Comparison of ENCODE assay signal across 8 cellular contexts in genomic region chr3:179324270-179324754, GRCh38. TPM values are rescaled to one million over a fixed set of nuclear protein-coding genes. Genes with fewer than 3 reads are reported as not detected.
DNase-seq lines count a peak whose midpoint lies in the region; ATAC-seq and TF ChIP-seq lines count a peak whose summit lies in the region.

No MANE protein-coding gene starts in this region.

- POLR2A ChIA-PET in IMR-90 (lab: Charles Lee; ENCODE audit: unreplicated experiment): no interaction called here
- POLR2A ChIA-PET in activated CD8-positive, alpha-beta T cell treated with anti-CD3 and anti-CD28 coated beads, Interleukin-2, amount 10 ng/mL, durations not matched to agents 7 days and 5 days (lab: Charles Lee): interaction anchor here (0.7 to 3.0 kb wide), 4 partner anchors 22 to 239 kb away, joined by 3 to 14 read pairs (median 8); partner anchors contain the start of genes MFN1 and PIK3CA

- no peak overlapping the region for H2AK9ac ChIP-seq in IMR-90 (replicated peaks; ENCODE audit: low read depth, low read length, poor library complexity)

- TF ChIP-seq CTCF in IMR-90 (conservative IDR thresholded peaks at IDR 0.05; ENCODE audit: low read depth, low read length): no peak

- H3K4me1 Mint-ChIP-seq in activated CD8-positive, alpha-beta T cell treated with anti-CD3 and anti-CD28 coated beads, Interleukin-2, amount 10 ng/mL, durations not matched to agents 7 days and 5 days (ENCODE audit: low read depth): peaks cover 32% of the 10 kb centered on the region
- peaks cover 35% of the 10 kb centered on the region for H3K4me1 Mint-ChIP-seq in stimulated activated effector memory CD8-positive, alpha-beta T cell treated with anti-CD3 and anti-CD28 coated beads, Interleukin-12 subunit alpha, Interleukin-12 subunit beta, amount 100 ng/mL, for 72 hours

- H2BK5ac ChIP-seq in IMR-90 (ENCODE audit: low read depth, low read length, poor library complexity, severe bottlenecking): peak overlapping the region; percentile 74

- H3K27ac ChIP-seq in IMR-90 (ENCODE audit: insufficient read depth, low read length): peak overlapping the region; percentile 3; the same call in 1 of the 2 replicates

- peaks cover 24% of the 10 kb centered on the region for H3K36me3 Mint-ChIP-seq in activated CD8-positive, alpha-beta T cell treated with anti-CD3 and anti-CD28 coated beads, Interleukin-2, amount 10 ng/mL, durations not matched to agents 7 days and 5 days (ENCODE audit: low read depth)
- peaks cover 59% of the 10 kb centered on the region for H3K36me3 Mint-ChIP-seq in stimulated activated effector memory CD8-positive, alpha-beta T cell treated with anti-CD3 and anti-CD28 coated beads, Interleukin-12 subunit alpha, Interleukin-12 subunit beta, amount 100 ng/mL, for 72 hours

- no peak overlapping the region for H2AK5ac ChIP-seq in IMR-90 (ENCODE audit: low read depth, low read length)

- no peak for TF ChIP-seq POLR2A in IMR-90 (IDR thresholded peaks at IDR 0.05; ENCODE audit: low read depth, low read length)

- peak overlapping the region; percentile 97 for H3K4me3 ChIP-seq in IMR-90 (ENCODE audit: insufficient read depth, low read depth, low read length)
- H3K4me3 ChIP-seq in iPS-11a (ENCODE audit: low read depth, low read length): peak overlapping the region; percentile 84

- no peak overlapping the region; the same call in 1 of the 2 replicates for H3K18ac ChIP-seq in IMR-90 (ENCODE audit: low read depth, low read length)

- H4K20me1 ChIP-seq in IMR-90 (ENCODE audit: insufficient read depth, low read length): peaks cover 11% of the 10 kb centered on the region; the same call in 1 of the 2 replicates

- peak overlapping the region; percentile 94 for H3K27ac Mint-ChIP-seq in activated CD8-positive, alpha-beta T cell treated with anti-CD3 and anti-CD28 coated beads, Interleukin-2, amount 10 ng/mL, durations not matched to agents 7 days and 5 days
- H3K27ac Mint-ChIP-seq in stimulated activated effector memory CD8-positive, alpha-beta T cell treated with anti-CD3 and anti-CD28 coated beads, Interleukin-12 subunit alpha, Interleukin-12 subunit beta, amount 100 ng/mL, for 72 hours: peak overlapping the region; percentile 91

- peaks cover 9% of the 10 kb centered on the region for H3K36me3 ChIP-seq in IMR-90 (ENCODE audit: control insufficient read depth, insufficient read depth, low read length)

- H2AFZ ChIP-seq in IMR-90 (replicated peaks; ENCODE audit: low read length, poor library complexity): peak overlapping the region; percentile 33

- H3K27me3 Mint-ChIP-seq in activated CD8-positive, alpha-beta T cell treated with anti-CD3 and anti-CD28 coated beads, Interleukin-2, amount 10 ng/mL, durations not matched to agents 7 days and 5 days (ENCODE audit: low read depth): peaks cover 2% of the 10 kb centered on the region

- no peak overlapping the region for H2BK15ac ChIP-seq in IMR-90 (ENCODE audit: low read depth, low read length)

- H4K91ac ChIP-seq in IMR-90 (ENCODE audit: insufficient read depth, low read depth, low read length): no peak overlapping the region

- H3K27me3 ChIP-seq in IMR-90 (ENCODE audit: control insufficient read depth, insufficient read depth, low read length): no peaks in the 10 kb centered on the region

- intact Hi-C loops in IMR-90 (cut with micrococcal nuclease): no loop called here

- ATAC-seq in IMR-90 (ENCODE audit: low read depth): no peak
- ATAC-seq in activated CD8-positive, alpha-beta T cell treated with anti-CD3 and anti-CD28 coated beads, Interleukin-2, amount 10 ng/mL, durations not matched to agents 7 days and 5 days: no peak
- no peak for ATAC-seq in stimulated activated effector memory CD8-positive, alpha-beta T cell treated with anti-CD3 and anti-CD28 coated beads, Interleukin-12 subunit alpha, Interleukin-12 subunit beta, amount 100 ng/mL, for 72 hours

- H3K23ac ChIP-seq in IMR-90 (ENCODE audit: low read depth, low read length): peak overlapping the region; percentile 70; the same call in 1 of the 2 replicates

- dilution Hi-C loops in IMR-90 (cut with HindIII; ENCODE audit: low sequenced_read_pairs, unreplicated experiment): no loop called here

- peaks cover 3% of the 10 kb centered on the region; the same call in 1 of the 2 replicates for H3K4me1 ChIP-seq in IMR-90 (ENCODE audit: control insufficient read depth, insufficient read depth, low read length)

- peak overlapping the region; percentile 10; the same call in 1 of the 2 replicates for H2BK120ac ChIP-seq in IMR-90 (ENCODE audit: low read depth, low read length)

- H3K4me2 ChIP-seq in IMR-90 (ENCODE audit: low read depth, low read length): peak overlapping the region; percentile 94

- CTCF ChIA-PET in IMR-90 (lab: Yijun Ruan, JAX): interaction anchor here (1.0 kb wide), 2 partner anchors 173 to 216 kb away, joined by 3 read pairs; no protein-coding TSS in a partner anchor
- CTCF ChIA-PET in activated CD8-positive, alpha-beta T cell treated with anti-CD3 and anti-CD28 coated beads, Interleukin-2, amount 10 ng/mL, durations not matched to agents 7 days and 5 days (lab: Charles Lee): interaction anchor here (1.2 to 2.6 kb wide), 6 partner anchors 9 to 309 kb away, joined by 3 to 9 read pairs (median 4); partner anchors contain the start of gene ACTL6A

- H3K9me1 ChIP-seq in IMR-90 (ENCODE audit: insufficient read depth, low read length): no peaks in the 10 kb centered on the region

- H3K9me3 Mint-ChIP-seq in activated CD8-positive, alpha-beta T cell treated with anti-CD3 and anti-CD28 coated beads, Interleukin-2, amount 10 ng/mL, durations not matched to agents 7 days and 5 days (ENCODE audit: insufficient read depth): no peaks in the 10 kb centered on the region
- no peaks in the 10 kb centered on the region for H3K9me3 Mint-ChIP-seq in stimulated activated effector memory CD8-positive, alpha-beta T cell treated with anti-CD3 and anti-CD28 coated beads, Interleukin-12 subunit alpha, Interleukin-12 subunit beta, amount 100 ng/mL, for 72 hours

- BruUV-seq in IMR-90 (replicated peaks; lab: Mats Ljungman, UMichigan): no TSS peak

- H3K9me3 ChIP-seq in IMR-90 (ENCODE audit: control insufficient read depth, insufficient read depth, low read length): no peaks in the 10 kb centered on the region

- in situ Hi-C loops in IMR-90 (cut with MboI; ENCODE audit: low sequenced_read_pairs): loop anchor here (5.0 kb wide), 1 partner anchor 177 kb away; the partner anchor contains the start of gene PIK3CA

- peak overlapping the region; percentile 41; the same call in 1 of the 2 replicates for H3K14ac ChIP-seq in IMR-90 (replicated peaks; ENCODE audit: low read depth, low read length)

- no peak for TF ChIP-seq RAD21 in IMR-90 (IDR thresholded peaks at IDR 0.05; ENCODE audit: low read length)

- peak overlapping the region; percentile 92 for H3K4me3 Mint-ChIP-seq in activated CD8-positive, alpha-beta T cell treated with anti-CD3 and anti-CD28 coated beads, Interleukin-2, amount 10 ng/mL, durations not matched to agents 7 days and 5 days
- H3K4me3 Mint-ChIP-seq in stimulated activated effector memory CD8-positive, alpha-beta T cell treated with anti-CD3 and anti-CD28 coated beads, Interleukin-12 subunit alpha, Interleukin-12 subunit beta, amount 100 ng/mL, for 72 hours: peak overlapping the region; percentile 78

- DNase-seq in Daoy (ENCODE audit: low read depth) (peak; percentile 15), IMR-90 (peak; percentile 65), NK-92 (lab: John Stamatoyannopoulos, UW; ENCODE audit: unreplicated experiment) (no peak), foreskin melanocyte (no peak)
- DNase-seq in activated CD8-positive, alpha-beta T cell treated with anti-CD3 and anti-CD28 coated beads, Interleukin-2, amount 10 ng/mL, durations not matched to agents 7 days and 5 days: no peak
- DNase-seq in stimulated activated effector memory CD8-positive, alpha-beta T cell treated with anti-CD3 and anti-CD28 coated beads, Interleukin-12 subunit alpha, Interleukin-12 subunit beta, amount 100 ng/mL, for 72 hours (ENCODE audit: low spot score in 2 of 2): no peak
- DNase-seq in activated CD8-positive, alpha-beta memory T cell treated with anti-CD3 and anti-CD28 coated beads for 24 hours: no peak

- no peak overlapping the region for H4K5ac ChIP-seq in IMR-90 (ENCODE audit: low read depth, low read length)

- peak overlapping the region; percentile 90; the same call in 1 of the 2 replicates for H3K9ac ChIP-seq in IMR-90 (ENCODE audit: low read depth, low read length)

- H3K4ac ChIP-seq in IMR-90 (ENCODE audit: low read depth, low read length): peak overlapping the region; percentile 32; the same call in 1 of the 2 replicates

- H2BK20ac ChIP-seq in IMR-90 (ENCODE audit: low read depth, low read length): no peak overlapping the region

- H3K56ac ChIP-seq in IMR-90 (ENCODE audit: extremely low read depth, insufficient read depth, low read length): no peak overlapping the region

- 3% methylated on average over 4 of the region's 8 CpGs; no CpG with 5 or more reads in 1 of the 2 experiments for WGBS in IMR-90 (ENCODE audit: extremely low coverage in 2 of 2, insufficient read length in 1 of 2), 2 experiments

- peaks cover 2 to 19% of the 10 kb centered on the region in 2 experiments; a peak in 2 of 4 replicates for H3K79me1 ChIP-seq in IMR-90 (ENCODE audit: low read depth in 1 of 2, low read length in 2 of 2)

- H4K8ac ChIP-seq in IMR-90 (ENCODE audit: low read depth in 2 of 2, low read length in 2 of 2): no peak overlapping the region

TF ChIP-seq in IMR-90, 13 proteins besides CTCF, POLR2A, EP300 and RAD21 (continues in another document):
- TF ChIP-seq CEBPB (IDR thresholded peaks at IDR 0.05; ENCODE audit: low read depth, low read length) (no peak), MXI1 (IDR thresholded peaks at IDR 0.05; ENCODE audit: borderline replicate concordance, low read depth, low read length) (peak; percentile 54; the same call in 1 of the 2 replicates), SMC3 (IDR thresholded peaks at IDR 0.05; ENCODE audit: low read depth, low read length) (no peak), MAFK (IDR thresholded peaks at IDR 0.05; ENCODE audit: low read depth, low read length) (no peak), RFX5 (IDR thresholded peaks at IDR 0.05; ENCODE audit: low read depth, low read length) (no peak)

RNA-seq across cellular contexts. Expression of gene ZNF639, which starts 1.5 kb away (rescaled TPM):
- 61.1 and 63.6 TPM in 2 replicates for total RNA-seq in Daoy (2014; rRNA removed; shearing (Covaris generic))
- 50.5 and 57.8 TPM in 2 replicates for total RNA-seq in IMR-90 (2012; rRNA removed)
- polyA plus RNA-seq in IMR-90 (2012; rRNA removed): 12.9 and 15.9 TPM in 2 replicates
- polyA plus RNA-seq in IMR-90 (2012; cell fraction: cytosol; rRNA removed): 3.6 and 4.1 TPM in 2 replicates
- polyA plus RNA-seq in IMR-90 (2012; cell fraction: nucleus; rRNA removed; ENCODE audit: low replicate concordance): 2.0 and 9.3 TPM in 2 replicates
- 10 to 100 TPM; 36.3 to 40.6 TPM for total RNA-seq in activated CD8-positive, alpha-beta T cell treated with anti-CD3 and anti-CD28 coated beads, Interleukin-2, amount 10 ng/mL, durations not matched to agents 7 days and 5 days

RNA-seq across cellular contexts. Expression of gene MFN1, which starts 23.2 kb away (rescaled TPM):
- total RNA-seq in Daoy (2014; rRNA removed; shearing (Covaris generic)): 38.7 and 50.9 TPM in 2 replicates
- total RNA-seq in IMR-90 (2012; rRNA removed): 40.3 and 75.0 TPM in 2 replicates
- 17.3 and 23.6 TPM in 2 replicates for polyA plus RNA-seq in IMR-90 (2012; rRNA removed)
- 2.1 and 5.3 TPM in 2 replicates for polyA plus RNA-seq in IMR-90 (2012; cell fraction: cytosol; rRNA removed)
- polyA plus RNA-seq in IMR-90 (2012; cell fraction: nucleus; rRNA removed; ENCODE audit: low replicate concordance): 5.5 and 43.6 TPM in 2 replicates
- 10 to 100 TPM; 25.5 to 30.4 TPM for total RNA-seq in activated CD8-positive, alpha-beta T cell treated with anti-CD3 and anti-CD28 coated beads, Interleukin-2, amount 10 ng/mL, durations not matched to agents 7 days and 5 days

Comparison
In these comparisons a context has a peak if more than half of its experiments do, and no peak if none do; other contexts are left out.
1. DNase-seq: peak in Daoy (single experiment) and IMR-90 (single experiment); none in activated CD8-positive, alpha-beta T cell treated with anti-CD3 and anti-CD28 coated beads, Interleukin-2, amount 10 ng/mL, durations not matched to agents 7 days and 5 days (single experiment), stimulated activated effector memory CD8-positive, alpha-beta T cell treated with anti-CD3 and anti-CD28 coated beads, Interleukin-12 subunit alpha, Interleukin-12 subunit beta, amount 100 ng/mL, for 72 hours (0 of 2), NK-92 (single experiment), activated CD8-positive, alpha-beta memory T cell treated with anti-CD3 and anti-CD28 coated beads for 24 hours (single experiment) and foreskin melanocyte (single experiment).